1 cellular context compared by ENCODE assay signal in the genomic region with DNA sequence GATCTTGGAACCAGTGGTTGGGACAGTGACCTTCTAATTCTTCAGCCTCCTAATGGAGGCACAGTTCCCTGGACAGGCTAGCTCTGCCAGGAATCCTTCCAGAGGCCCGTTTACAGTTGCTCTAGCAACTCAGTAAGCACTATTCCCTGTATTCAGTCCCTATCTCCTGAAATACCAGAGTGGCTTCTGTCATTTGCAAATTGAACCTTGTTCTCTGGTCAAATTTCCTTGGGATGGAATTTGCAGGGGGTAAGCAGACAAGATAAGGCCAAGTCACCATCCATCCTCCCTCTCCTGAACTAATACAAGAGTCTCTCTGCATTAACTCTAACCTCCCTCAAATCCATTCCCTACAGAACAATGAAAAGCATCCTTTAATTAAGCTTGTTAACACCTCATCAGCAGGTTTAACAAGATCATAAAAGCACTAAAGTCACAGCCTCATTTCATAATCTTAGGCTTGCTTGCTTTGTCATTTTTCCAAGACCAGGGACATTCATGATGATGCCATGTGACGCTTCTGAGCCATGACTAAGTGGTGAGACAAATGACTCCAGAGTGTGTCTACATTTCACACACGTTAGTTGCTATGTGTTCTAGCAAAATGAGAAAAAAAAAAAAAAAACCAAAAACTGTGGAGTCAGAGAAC.
A peak's percentile ranks its signal among the peaks of the same experiment; 100 is the strongest.
TF ChIP-seq lines count a peak whose summit lies in the region.

No MANE protein-coding gene starts in this region.

TF ChIP-seq in K562, 482 proteins besides CTCF, POLR2A, EP300 and RAD21 (continued from another document and continues in another):
- TF ChIP-seq CBX5 (IDR thresholded peaks at IDR 0.05; ENCODE audit: borderline replicate concordance, low read depth) = no peak
- TF ChIP-seq GTF2A2 (tag; IDR thresholded peaks at IDR 0.05) = no peak
- no peak for TF ChIP-seq ZKSCAN1 (IDR thresholded peaks at IDR 0.05; ENCODE audit: low read depth, low read length)
- peak; percentile 82 for TF ChIP-seq FOSL1 (tag; conservative IDR thresholded peaks at IDR 0.05)
- peak; percentile 19; the same call in 1 of the 2 replicates for TF ChIP-seq EHMT2 (IDR thresholded peaks at IDR 0.05)
- TF ChIP-seq, protein P1, sequence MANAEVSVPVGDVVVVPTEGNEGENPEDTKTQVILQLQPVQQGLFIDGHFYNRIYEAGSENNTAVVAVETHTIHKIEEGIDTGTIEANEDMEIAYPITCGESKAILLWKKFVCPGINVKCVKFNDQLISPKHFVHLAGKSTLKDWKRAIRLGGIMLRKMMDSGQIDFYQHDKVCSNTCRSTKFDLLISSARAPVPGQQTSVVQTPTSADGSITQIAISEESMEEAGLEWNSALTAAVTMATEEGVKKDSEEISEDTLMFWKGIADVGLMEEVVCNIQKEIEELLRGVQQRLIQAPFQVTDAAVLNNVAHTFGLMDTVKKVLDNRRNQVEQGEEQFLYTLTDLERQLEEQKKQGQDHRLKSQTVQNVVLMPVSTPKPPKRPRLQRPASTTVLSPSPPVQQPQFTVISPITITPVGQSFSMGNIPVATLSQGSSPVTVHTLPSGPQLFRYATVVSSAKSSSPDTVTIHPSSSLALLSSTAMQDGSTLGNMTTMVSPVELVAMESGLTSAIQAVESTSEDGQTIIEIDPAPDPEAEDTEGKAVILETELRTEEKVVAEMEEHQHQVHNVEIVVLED (CRISPR knock-in tag; IDR thresholded peaks at IDR 0.05) = no peak
- no peak for TF ChIP-seq DACH1 (IDR thresholded peaks at IDR 0.05; ENCODE audit: partially characterized antibody)
- TF ChIP-seq ZC3H11A (IDR thresholded peaks at IDR 0.05; ENCODE audit: low read depth, low read length) = no peak
- TF ChIP-seq KLF6 (CRISPR knock-in tag; IDR thresholded peaks at IDR 0.05; ENCODE audit: borderline replicate concordance) = no peak
- no peak for TF ChIP-seq ZKSCAN8 (CRISPR knock-in tag; IDR thresholded peaks at IDR 0.05)
- no peak for TF ChIP-seq NR4A1 (CRISPR knock-in tag; IDR thresholded peaks at IDR 0.05)
- no peak for TF ChIP-seq NR4A1 (tag; IDR thresholded peaks at IDR 0.05)
- no peak for TF ChIP-seq XRCC3 (IDR thresholded peaks at IDR 0.05)
- TF ChIP-seq, protein P2, sequence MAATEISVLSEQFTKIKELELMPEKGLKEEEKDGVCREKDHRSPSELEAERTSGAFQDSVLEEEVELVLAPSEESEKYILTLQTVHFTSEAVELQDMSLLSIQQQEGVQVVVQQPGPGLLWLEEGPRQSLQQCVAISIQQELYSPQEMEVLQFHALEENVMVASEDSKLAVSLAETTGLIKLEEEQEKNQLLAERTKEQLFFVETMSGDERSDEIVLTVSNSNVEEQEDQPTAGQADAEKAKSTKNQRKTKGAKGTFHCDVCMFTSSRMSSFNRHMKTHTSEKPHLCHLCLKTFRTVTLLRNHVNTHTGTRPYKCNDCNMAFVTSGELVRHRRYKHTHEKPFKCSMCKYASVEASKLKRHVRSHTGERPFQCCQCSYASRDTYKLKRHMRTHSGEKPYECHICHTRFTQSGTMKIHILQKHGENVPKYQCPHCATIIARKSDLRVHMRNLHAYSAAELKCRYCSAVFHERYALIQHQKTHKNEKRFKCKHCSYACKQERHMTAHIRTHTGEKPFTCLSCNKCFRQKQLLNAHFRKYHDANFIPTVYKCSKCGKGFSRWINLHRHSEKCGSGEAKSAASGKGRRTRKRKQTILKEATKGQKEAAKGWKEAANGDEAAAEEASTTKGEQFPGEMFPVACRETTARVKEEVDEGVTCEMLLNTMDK (IDR thresholded peaks at IDR 0.05; ENCODE audit: borderline replicate concordance, insufficient read depth, low read depth, low read length, poor library complexity, severe bottlenecking) = no peak
- TF ChIP-seq, protein P3, sequence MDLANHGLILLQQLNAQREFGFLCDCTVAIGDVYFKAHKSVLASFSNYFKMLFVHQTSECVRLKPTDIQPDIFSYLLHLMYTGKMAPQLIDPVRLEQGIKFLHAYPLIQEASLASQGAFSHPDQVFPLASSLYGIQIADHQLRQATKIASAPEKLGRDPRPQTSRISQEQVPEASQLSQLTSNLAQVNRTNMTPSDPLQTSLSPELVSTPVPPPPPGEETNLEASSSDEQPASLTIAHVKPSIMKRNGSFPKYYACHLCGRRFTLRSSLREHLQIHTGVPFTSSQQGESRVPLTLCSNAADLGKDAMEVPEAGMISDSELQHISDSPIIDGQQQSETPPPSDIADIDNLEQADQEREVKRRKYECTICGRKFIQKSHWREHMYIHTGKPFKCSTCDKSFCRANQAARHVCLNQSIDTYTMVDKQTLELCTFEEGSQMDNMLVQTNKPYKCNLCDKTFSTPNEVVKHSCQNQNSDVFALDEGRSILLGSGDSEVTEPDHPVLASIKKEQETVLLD (IDR thresholded peaks at IDR 0.05) = no peak
- no peak for TF ChIP-seq RBM15 (IDR thresholded peaks at IDR 0.05; ENCODE audit: insufficient read depth, low read length)
- no peak for TF ChIP-seq FUS (optimal IDR thresholded peaks at IDR 0.05; ENCODE audit: low read depth, low read length)
- no peak for TF ChIP-seq ILF3 (IDR thresholded peaks at IDR 0.05; ENCODE audit: borderline replicate concordance)
- TF ChIP-seq HDGF (IDR thresholded peaks at IDR 0.05) = 0 out of 2 replicates have a peak, but pooled peaks have one; percentile 66
- no peak for TF ChIP-seq FOXA3 (CRISPR knock-in tag; conservative IDR thresholded peaks at IDR 0.05 in 1 of 2, IDR thresholded peaks at IDR 0.05 in 1 of 2)
- TF ChIP-seq, protein P4, sequence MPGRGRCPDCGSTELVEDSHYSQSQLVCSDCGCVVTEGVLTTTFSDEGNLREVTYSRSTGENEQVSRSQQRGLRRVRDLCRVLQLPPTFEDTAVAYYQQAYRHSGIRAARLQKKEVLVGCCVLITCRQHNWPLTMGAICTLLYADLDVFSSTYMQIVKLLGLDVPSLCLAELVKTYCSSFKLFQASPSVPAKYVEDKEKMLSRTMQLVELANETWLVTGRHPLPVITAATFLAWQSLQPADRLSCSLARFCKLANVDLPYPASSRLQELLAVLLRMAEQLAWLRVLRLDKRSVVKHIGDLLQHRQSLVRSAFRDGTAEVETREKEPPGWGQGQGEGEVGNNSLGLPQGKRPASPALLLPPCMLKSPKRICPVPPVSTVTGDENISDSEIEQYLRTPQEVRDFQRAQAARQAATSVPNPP (IDR thresholded peaks at IDR 0.05; ENCODE audit: borderline replicate concordance, insufficient read depth, insufficient read length) = no peak
- TF ChIP-seq CREM (IDR thresholded peaks at IDR 0.05; ENCODE audit: low read depth) = 0 out of 2 replicates have a peak, but pooled peaks have one; percentile 23
- TF ChIP-seq HDAC1 (IDR thresholded peaks at IDR 0.05) = no peak
- TF ChIP-seq ZNF717 (CRISPR knock-in tag; IDR thresholded peaks at IDR 0.05) = no peak
- TF ChIP-seq, protein P5, sequence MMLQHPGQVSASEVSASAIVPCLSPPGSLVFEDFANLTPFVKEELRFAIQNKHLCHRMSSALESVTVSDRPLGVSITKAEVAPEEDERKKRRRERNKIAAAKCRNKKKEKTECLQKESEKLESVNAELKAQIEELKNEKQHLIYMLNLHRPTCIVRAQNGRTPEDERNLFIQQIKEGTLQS (IDR thresholded peaks at IDR 0.05) = peak; percentile 64
- TF ChIP-seq, protein P5 (CRISPR knock-in tag; conservative IDR thresholded peaks at IDR 0.05) = no peak
- TF ChIP-seq CBX1 (IDR thresholded peaks at IDR 0.05; ENCODE audit: low read depth) = no peak
- TF ChIP-seq CEBPG (CRISPR knock-in tag; IDR thresholded peaks at IDR 0.05) = no peak
- TF ChIP-seq CEBPG (tag; conservative IDR thresholded peaks at IDR 0.05 in 1 of 2, IDR thresholded peaks at IDR 0.05 in 1 of 2) = peak in 1 of 2 experiments; percentile 60; a peak in 1 of 4 replicates
- no peak for TF ChIP-seq ZNF263 (CRISPR knock-in tag; IDR thresholded peaks at IDR 0.05; ENCODE audit: borderline replicate concordance)
- TF ChIP-seq MAFF (IDR thresholded peaks at IDR 0.05; ENCODE audit: low read length) = no peak
- no peak for TF ChIP-seq RFX5 (IDR thresholded peaks at IDR 0.05; ENCODE audit: low read depth, low read length)
- TF ChIP-seq SMC3 (conservative IDR thresholded peaks at IDR 0.05; ENCODE audit: insufficient read depth, low read depth, low read length) = no peak
- TF ChIP-seq, protein P6, sequence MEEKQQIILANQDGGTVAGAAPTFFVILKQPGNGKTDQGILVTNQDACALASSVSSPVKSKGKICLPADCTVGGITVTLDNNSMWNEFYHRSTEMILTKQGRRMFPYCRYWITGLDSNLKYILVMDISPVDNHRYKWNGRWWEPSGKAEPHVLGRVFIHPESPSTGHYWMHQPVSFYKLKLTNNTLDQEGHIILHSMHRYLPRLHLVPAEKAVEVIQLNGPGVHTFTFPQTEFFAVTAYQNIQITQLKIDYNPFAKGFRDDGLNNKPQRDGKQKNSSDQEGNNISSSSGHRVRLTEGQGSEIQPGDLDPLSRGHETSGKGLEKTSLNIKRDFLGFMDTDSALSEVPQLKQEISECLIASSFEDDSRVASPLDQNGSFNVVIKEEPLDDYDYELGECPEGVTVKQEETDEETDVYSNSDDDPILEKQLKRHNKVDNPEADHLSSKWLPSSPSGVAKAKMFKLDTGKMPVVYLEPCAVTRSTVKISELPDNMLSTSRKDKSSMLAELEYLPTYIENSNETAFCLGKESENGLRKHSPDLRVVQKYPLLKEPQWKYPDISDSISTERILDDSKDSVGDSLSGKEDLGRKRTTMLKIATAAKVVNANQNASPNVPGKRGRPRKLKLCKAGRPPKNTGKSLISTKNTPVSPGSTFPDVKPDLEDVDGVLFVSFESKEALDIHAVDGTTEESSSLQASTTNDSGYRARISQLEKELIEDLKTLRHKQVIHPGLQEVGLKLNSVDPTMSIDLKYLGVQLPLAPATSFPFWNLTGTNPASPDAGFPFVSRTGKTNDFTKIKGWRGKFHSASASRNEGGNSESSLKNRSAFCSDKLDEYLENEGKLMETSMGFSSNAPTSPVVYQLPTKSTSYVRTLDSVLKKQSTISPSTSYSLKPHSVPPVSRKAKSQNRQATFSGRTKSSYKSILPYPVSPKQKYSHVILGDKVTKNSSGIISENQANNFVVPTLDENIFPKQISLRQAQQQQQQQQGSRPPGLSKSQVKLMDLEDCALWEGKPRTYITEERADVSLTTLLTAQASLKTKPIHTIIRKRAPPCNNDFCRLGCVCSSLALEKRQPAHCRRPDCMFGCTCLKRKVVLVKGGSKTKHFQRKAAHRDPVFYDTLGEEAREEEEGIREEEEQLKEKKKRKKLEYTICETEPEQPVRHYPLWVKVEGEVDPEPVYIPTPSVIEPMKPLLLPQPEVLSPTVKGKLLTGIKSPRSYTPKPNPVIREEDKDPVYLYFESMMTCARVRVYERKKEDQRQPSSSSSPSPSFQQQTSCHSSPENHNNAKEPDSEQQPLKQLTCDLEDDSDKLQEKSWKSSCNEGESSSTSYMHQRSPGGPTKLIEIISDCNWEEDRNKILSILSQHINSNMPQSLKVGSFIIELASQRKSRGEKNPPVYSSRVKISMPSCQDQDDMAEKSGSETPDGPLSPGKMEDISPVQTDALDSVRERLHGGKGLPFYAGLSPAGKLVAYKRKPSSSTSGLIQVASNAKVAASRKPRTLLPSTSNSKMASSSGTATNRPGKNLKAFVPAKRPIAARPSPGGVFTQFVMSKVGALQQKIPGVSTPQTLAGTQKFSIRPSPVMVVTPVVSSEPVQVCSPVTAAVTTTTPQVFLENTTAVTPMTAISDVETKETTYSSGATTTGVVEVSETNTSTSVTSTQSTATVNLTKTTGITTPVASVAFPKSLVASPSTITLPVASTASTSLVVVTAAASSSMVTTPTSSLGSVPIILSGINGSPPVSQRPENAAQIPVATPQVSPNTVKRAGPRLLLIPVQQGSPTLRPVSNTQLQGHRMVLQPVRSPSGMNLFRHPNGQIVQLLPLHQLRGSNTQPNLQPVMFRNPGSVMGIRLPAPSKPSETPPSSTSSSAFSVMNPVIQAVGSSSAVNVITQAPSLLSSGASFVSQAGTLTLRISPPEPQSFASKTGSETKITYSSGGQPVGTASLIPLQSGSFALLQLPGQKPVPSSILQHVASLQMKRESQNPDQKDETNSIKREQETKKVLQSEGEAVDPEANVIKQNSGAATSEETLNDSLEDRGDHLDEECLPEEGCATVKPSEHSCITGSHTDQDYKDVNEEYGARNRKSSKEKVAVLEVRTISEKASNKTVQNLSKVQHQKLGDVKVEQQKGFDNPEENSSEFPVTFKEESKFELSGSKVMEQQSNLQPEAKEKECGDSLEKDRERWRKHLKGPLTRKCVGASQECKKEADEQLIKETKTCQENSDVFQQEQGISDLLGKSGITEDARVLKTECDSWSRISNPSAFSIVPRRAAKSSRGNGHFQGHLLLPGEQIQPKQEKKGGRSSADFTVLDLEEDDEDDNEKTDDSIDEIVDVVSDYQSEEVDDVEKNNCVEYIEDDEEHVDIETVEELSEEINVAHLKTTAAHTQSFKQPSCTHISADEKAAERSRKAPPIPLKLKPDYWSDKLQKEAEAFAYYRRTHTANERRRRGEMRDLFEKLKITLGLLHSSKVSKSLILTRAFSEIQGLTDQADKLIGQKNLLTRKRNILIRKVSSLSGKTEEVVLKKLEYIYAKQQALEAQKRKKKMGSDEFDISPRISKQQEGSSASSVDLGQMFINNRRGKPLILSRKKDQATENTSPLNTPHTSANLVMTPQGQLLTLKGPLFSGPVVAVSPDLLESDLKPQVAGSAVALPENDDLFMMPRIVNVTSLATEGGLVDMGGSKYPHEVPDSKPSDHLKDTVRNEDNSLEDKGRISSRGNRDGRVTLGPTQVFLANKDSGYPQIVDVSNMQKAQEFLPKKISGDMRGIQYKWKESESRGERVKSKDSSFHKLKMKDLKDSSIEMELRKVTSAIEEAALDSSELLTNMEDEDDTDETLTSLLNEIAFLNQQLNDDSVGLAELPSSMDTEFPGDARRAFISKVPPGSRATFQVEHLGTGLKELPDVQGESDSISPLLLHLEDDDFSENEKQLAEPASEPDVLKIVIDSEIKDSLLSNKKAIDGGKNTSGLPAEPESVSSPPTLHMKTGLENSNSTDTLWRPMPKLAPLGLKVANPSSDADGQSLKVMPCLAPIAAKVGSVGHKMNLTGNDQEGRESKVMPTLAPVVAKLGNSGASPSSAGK (IDR thresholded peaks at IDR 0.05) = no peak
- no peak for TF ChIP-seq MYNN (IDR thresholded peaks at IDR 0.05)
- no peak for TF ChIP-seq MYNN (CRISPR knock-in tag; IDR thresholded peaks at IDR 0.05)
- no peak for TF ChIP-seq RBM22 (IDR thresholded peaks at IDR 0.05; ENCODE audit: low read depth, low read length, poor library complexity, severe bottlenecking)
- no peak for TF ChIP-seq TCF7L2 (IDR thresholded peaks at IDR 0.05; ENCODE audit: low read depth, low read length)
- TF ChIP-seq, protein P7, sequence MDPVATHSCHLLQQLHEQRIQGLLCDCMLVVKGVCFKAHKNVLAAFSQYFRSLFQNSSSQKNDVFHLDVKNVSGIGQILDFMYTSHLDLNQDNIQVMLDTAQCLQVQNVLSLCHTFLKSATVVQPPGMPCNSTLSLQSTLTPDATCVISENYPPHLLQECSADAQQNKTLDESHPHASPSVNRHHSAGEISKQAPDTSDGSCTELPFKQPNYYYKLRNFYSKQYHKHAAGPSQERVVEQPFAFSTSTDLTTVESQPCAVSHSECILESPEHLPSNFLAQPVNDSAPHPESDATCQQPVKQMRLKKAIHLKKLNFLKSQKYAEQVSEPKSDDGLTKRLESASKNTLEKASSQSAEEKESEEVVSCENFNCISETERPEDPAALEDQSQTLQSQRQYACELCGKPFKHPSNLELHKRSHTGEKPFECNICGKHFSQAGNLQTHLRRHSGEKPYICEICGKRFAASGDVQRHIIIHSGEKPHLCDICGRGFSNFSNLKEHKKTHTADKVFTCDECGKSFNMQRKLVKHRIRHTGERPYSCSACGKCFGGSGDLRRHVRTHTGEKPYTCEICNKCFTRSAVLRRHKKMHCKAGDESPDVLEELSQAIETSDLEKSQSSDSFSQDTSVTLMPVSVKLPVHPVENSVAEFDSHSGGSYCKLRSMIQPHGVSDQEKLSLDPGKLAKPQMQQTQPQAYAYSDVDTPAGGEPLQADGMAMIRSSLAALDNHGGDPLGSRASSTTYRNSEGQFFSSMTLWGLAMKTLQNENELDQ (CRISPR knock-in tag; IDR thresholded peaks at IDR 0.05; ENCODE audit: borderline replicate concordance) = no peak
- TF ChIP-seq MEF2D (tag; conservative IDR thresholded peaks at IDR 0.05; ENCODE audit: low read depth) = no peak
